Comparison of ENCODE assay signal across 34 cellular contexts in the genomic region with DNA sequence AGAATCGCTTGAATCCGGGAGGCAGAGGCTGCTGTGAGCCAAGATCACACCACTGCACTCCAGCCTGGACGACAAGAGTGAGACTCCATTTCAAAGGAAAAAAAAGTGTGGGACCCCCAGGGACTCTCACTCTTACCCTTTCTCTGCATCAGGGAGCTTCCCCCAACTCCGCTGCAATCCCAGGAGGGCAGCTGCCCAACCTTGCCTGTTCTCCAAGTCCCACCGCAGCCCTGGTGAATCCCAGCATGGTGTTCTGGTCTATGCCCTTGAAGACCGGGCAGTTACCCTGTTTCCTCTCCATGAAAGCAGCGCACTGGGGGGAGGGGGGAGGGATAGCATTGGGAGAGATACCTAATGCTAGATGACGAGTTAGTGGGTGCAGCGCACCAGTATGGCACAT. TPM values are rescaled to one million over a fixed set of nuclear protein-coding genes. Genes with fewer than 3 reads are reported as not detected.
"Had no signal": no experiment of that assay in that cellular context is flagged by ENCODE, and none has a peak within 500 bp of the region (broad histone marks: within the 10 kb centered on the region; RNA-seq: fewer than 3 reads in every experiment).

No MANE protein-coding gene starts in this region.

- H3K4me1 ChIP-seq: gastroesophageal sphincter, left ventricle myocardium inferior, pancreas, prostate gland, upper lobe of left lung, vagina had no signal

- H3K9me3 ChIP-seq: gastroesophageal sphincter, pancreas, prostate gland, upper lobe of left lung, vagina had no signal

- H3K79me2 ChIP-seq: hepatocyte had no signal

- H3K27me3 ChIP-seq: brain microvascular endothelial cell, hepatocyte, pancreas, upper lobe of left lung, vagina had no signal

- H2AFZ ChIP-seq: hepatocyte had no signal

- H3K4me3 ChIP-seq: gastroesophageal sphincter, hepatocyte, left ventricle myocardium inferior, lung, pancreas, prostate gland, skin epidermis, upper lobe of left lung, vagina had no signal

- H3K27ac Mint-ChIP-seq: activated CD4-positive, alpha-beta T cell treated with anti-CD3 and anti-CD28 coated beads for 36 hours; effector memory CD8-positive, alpha-beta T cell; nephron progenitor cell; stimulated activated effector memory CD8-positive, alpha-beta T cell treated with anti-CD3 and anti-CD28 coated beads, Interleukin-12 subunit alpha, Interleukin-12 subunit beta, amount 100 ng/mL, for 72 hours; stimulated activated naive CD8-positive, alpha-beta T cell treated with anti-CD3 and anti-CD28 coated beads, Interleukin-15, amount 100 ng/mL, for 72 hours; T-helper 2 cell treated with Interferon-gamma antibody and Interleukin-4, amounts not matched to agents 5 μg/mL and 100 μg/mL, for 36 hours had no signal

- ATAC-seq: activated CD4-positive, alpha-beta T cell treated with anti-CD3 and anti-CD28 coated beads for 36 hours; effector memory CD8-positive, alpha-beta T cell; gastroesophageal sphincter; pancreas; sciatic nerve; stimulated activated effector memory CD8-positive, alpha-beta T cell treated with anti-CD3 and anti-CD28 coated beads, Interleukin-12 subunit alpha, Interleukin-12 subunit beta, amount 100 ng/mL, for 72 hours; stimulated activated naive CD8-positive, alpha-beta T cell treated with anti-CD3 and anti-CD28 coated beads, Interleukin-15, amount 100 ng/mL, for 72 hours had no signal

- H3K36me3 ChIP-seq: brain microvascular endothelial cell, gastroesophageal sphincter, left ventricle myocardium inferior, pancreas, prostate gland, upper lobe of left lung, vagina had no signal

- H3K4me3 Mint-ChIP-seq: activated CD4-positive, alpha-beta T cell treated with anti-CD3 and anti-CD28 coated beads for 36 hours; effector memory CD8-positive, alpha-beta T cell; naive B cell; nephron progenitor cell; stimulated activated effector memory CD8-positive, alpha-beta T cell treated with anti-CD3 and anti-CD28 coated beads, Interleukin-12 subunit alpha, Interleukin-12 subunit beta, amount 100 ng/mL, for 72 hours; stimulated activated naive CD8-positive, alpha-beta T cell treated with anti-CD3 and anti-CD28 coated beads, Interleukin-15, amount 100 ng/mL, for 72 hours; T-helper 2 cell treated with Interferon-gamma antibody and Interleukin-4, amounts not matched to agents 5 μg/mL and 100 μg/mL, for 36 hours had no signal

- DNase-seq: activated CD4-positive, alpha-beta T cell treated with anti-CD3 and anti-CD28 coated beads for 36 hours; activated CD4-positive, CD25-positive, alpha-beta regulatory T cell; activated gamma-delta T cell; activated naive CD4-positive, alpha-beta T cell treated with anti-CD3 and anti-CD28 coated beads, Interleukin-2, amount 50 U/mL, for 16 hours; amniotic stem cell; brain microvascular endothelial cell; cortex of kidney; effector memory CD8-positive, alpha-beta T cell; left ventricle myocardium inferior; naive B cell; nephron progenitor cell; nucleus accumbens; pancreas; retina; stimulated activated CD4-positive, alpha-beta T cell treated with anti-CD3 and anti-CD28 coated beads, Interleukin-12 subunit alpha, Interleukin-12 subunit beta, amount 100 ng/mL, for 4 hours; stimulated activated CD4-positive, alpha-beta T cell treated with anti-CD3 and anti-CD28 coated beads, Interleukin-4, amount 100 ng/mL, for 24 hours; stimulated activated naive CD8-positive, alpha-beta T cell treated with anti-CD3 and anti-CD28 coated beads, Interleukin-15, amount 100 ng/mL, for 72 hours; T-helper 1 cell; upper lobe of left lung had no signal

- H3K27ac ChIP-seq: brain microvascular endothelial cell, gastroesophageal sphincter, hepatocyte, left ventricle myocardium inferior, pancreas, prostate gland, upper lobe of left lung, vagina had no signal

- H3K27me3 Mint-ChIP-seq: activated CD4-positive, alpha-beta T cell treated with anti-CD3 and anti-CD28 coated beads for 36 hours; effector memory CD8-positive, alpha-beta T cell; naive B cell; stimulated activated naive CD8-positive, alpha-beta T cell treated with anti-CD3 and anti-CD28 coated beads, Interleukin-15, amount 100 ng/mL, for 72 hours had no signal

- H3K4me1 Mint-ChIP-seq: activated CD4-positive, alpha-beta T cell treated with anti-CD3 and anti-CD28 coated beads for 36 hours; naive B cell; stimulated activated effector memory CD8-positive, alpha-beta T cell treated with anti-CD3 and anti-CD28 coated beads, Interleukin-12 subunit alpha, Interleukin-12 subunit beta, amount 100 ng/mL, for 72 hours; stimulated activated naive CD8-positive, alpha-beta T cell treated with anti-CD3 and anti-CD28 coated beads, Interleukin-15, amount 100 ng/mL, for 72 hours had no signal

- H3K36me3 Mint-ChIP-seq: naive B cell; stimulated activated effector memory CD8-positive, alpha-beta T cell treated with anti-CD3 and anti-CD28 coated beads, Interleukin-12 subunit alpha, Interleukin-12 subunit beta, amount 100 ng/mL, for 72 hours had no signal

- H3K4me2 ChIP-seq: hepatocyte had no signal

- H3K9me3 Mint-ChIP-seq: naive B cell, nephron progenitor cell had no signal

RNA-seq across cellular contexts. Expression of gene DPRX, which starts 35.7 kb away (rescaled TPM):
- total RNA-seq: activated CD4-positive, alpha-beta T cell treated with anti-CD3 and anti-CD28 coated beads for 36 hours; astrocyte; cerebellum; endothelial cell of umbilical vein; fibroblast of lung; fibroblast of villous mesenchyme; gastroesophageal sphincter; hepatocyte; left ventricle myocardium inferior; lung; mesenteric fat pad; pancreas; prostate gland; sciatic nerve; upper lobe of left lung; vagina had no signal
